8 cellular contexts compared by ENCODE assay signal in genomic region chr6:100657678-100658330, GRCh38.
DNase-seq lines count a peak whose midpoint lies in the region; TF ChIP-seq lines count a peak whose summit lies in the region.

No MANE protein-coding gene starts in this region.

- no peaks in the 10 kb centered on the region for H3K9me3 Mint-ChIP-seq in brain

- TF ChIP-seq CTCF in HFF-Myc (IDR thresholded peaks at IDR 0.05; ENCODE audit: low read depth, low read length, missing control alignments) (peak; percentile 13), brain (conservative IDR thresholded peaks at IDR 0.05) (peak; percentile 82 to 96)

- no peak overlapping the region for H3K27ac Mint-ChIP-seq in brain

- no peak overlapping the region for H3K4me3 Mint-ChIP-seq in brain

- peaks cover 4% of the 10 kb centered on the region for H3K36me3 Mint-ChIP-seq in brain

- no peak overlapping the region for H3K4me3 ChIP-seq in HFF-Myc (replicated peaks; ENCODE audit: low read depth, low read length)

- peak; percentile 66 for DNase-seq in DMS53 (lab: John Stamatoyannopoulos, UW)
- DNase-seq in HFF-Myc (ENCODE audit: extremely low read depth, low read depth), result no peak
- DNase-seq in NCI-H2107 treated with DMSO at 0.1 percent for 48 hours (lab: John Stamatoyannopoulos, UW; ENCODE audit: unreplicated experiment), result peak; percentile 23
- DNase-seq in pons (ENCODE audit: low spot score), result peak; percentile 35
- DNase-seq in stimulated activated CD4-positive, alpha-beta T cell treated with anti-CD3 and anti-CD28 coated beads, Interleukin-4, amount 100 ng/mL, for 24 hours, result no peak
- DNase-seq in UCSD-AML1 (lab: John Stamatoyannopoulos, UW; ENCODE audit: unreplicated experiment), result no peak
- no peak for DNase-seq in activated CD8-positive, alpha-beta memory T cell treated with anti-CD3 and anti-CD28 coated beads, Interleukin-2, amount 50 U/mL, for 4 hours

- no peaks in the 10 kb centered on the region for H3K27me3 Mint-ChIP-seq in brain

- H3K4me1 Mint-ChIP-seq in brain, result no peaks in the 10 kb centered on the region

Comparison
In these comparisons a context has a peak if more than half of its experiments do, and no peak if none do; other contexts are left out.
1. DNase-seq: peak in DMS53 (single experiment), NCI-H2107 treated with DMSO at 0.1 percent for 48 hours (single experiment) and pons (single experiment); none in HFF-Myc (single experiment), stimulated activated CD4-positive, alpha-beta T cell treated with anti-CD3 and anti-CD28 coated beads, Interleukin-4, amount 100 ng/mL, for 24 hours (single experiment), UCSD-AML1 (single experiment) and activated CD8-positive, alpha-beta memory T cell treated with anti-CD3 and anti-CD28 coated beads, Interleukin-2, amount 50 U/mL, for 4 hours (single experiment).